ENCODE assay signal across 8 cellular contexts in genomic region chr16:70523013-70523620, GRCh38. TPM values are rescaled to one million over a fixed set of nuclear protein-coding genes. Genes with fewer than 3 reads are reported as not detected.
DNase-seq lines count a peak whose midpoint lies in the region; ATAC-seq and TF ChIP-seq lines count a peak whose summit lies in the region.

Gene COG4, minus strand, starts transcription at chr16:70523554. Its CDS starts 11 bp downstream, at chr16:70523543.

- ATAC-seq in GM21515 (IDR thresholded peaks at IDR 0.05; ENCODE audit: unreplicated experiment), result peak; percentile 66
- peak; percentile 74 for ATAC-seq in foreskin keratinocyte

- peaks cover 32% of the 10 kb centered on the region for H3K4me1 Mint-ChIP-seq in neural progenitor cell

- peaks cover 31% of the 10 kb centered on the region for H3F3A ChIP-seq in neural progenitor cell (ENCODE audit: low read depth)

- TF ChIP-seq CTCF in foreskin keratinocyte (conservative IDR thresholded peaks at IDR 0.05), result no peak
- TF ChIP-seq CTCF in neural progenitor cell (IDR thresholded peaks at IDR 0.05), result no peak

- peak within 1 kb of the TSS; percentile 95 for H3K9ac ChIP-seq in neural progenitor cell

- H3K4me1 ChIP-seq in foreskin keratinocyte, result peaks cover 10% of the 10 kb centered on the region
- peaks cover 29% of the 10 kb centered on the region for H3K4me1 ChIP-seq in neural progenitor cell

- H3K27me3 Mint-ChIP-seq in neural progenitor cell (ENCODE audit: insufficient read depth, low read depth), result peaks cover 2% of the 10 kb centered on the region

- H3K79me2 ChIP-seq in neural progenitor cell (ENCODE audit: low read depth), result peaks cover 66% of the 10 kb centered on the region

- H3K4me3 Mint-ChIP-seq in neural progenitor cell, result peak within 1 kb of the TSS; percentile 96

- H3K9me3 Mint-ChIP-seq in neural progenitor cell, result no peaks in the 10 kb centered on the region

- in situ Hi-C loops in SK-MEL-5 (cut with HindIII; ENCODE audit: low pct_unique_long_range_greater_than_20kb, low sequenced_read_pairs), result no loop called here

- peaks cover 17% of the 10 kb centered on the region for H3K36me3 Mint-ChIP-seq in neural progenitor cell

- no peaks in the 10 kb centered on the region for H3K9me3 ChIP-seq in KOPT-K1 (ENCODE audit: insufficient read depth, low read length, poor library complexity, severe bottlenecking)
- no peaks in the 10 kb centered on the region for H3K9me3 ChIP-seq in neural progenitor cell (ENCODE audit: low read depth)

- peaks cover 35% of the 10 kb centered on the region for H4K20me1 ChIP-seq in neural progenitor cell (ENCODE audit: low read depth)

- H3K36me3 ChIP-seq in KOPT-K1 (ENCODE audit: insufficient read depth, low read length) (peaks cover 33% of the 10 kb centered on the region), neural progenitor cell (peaks cover 17% of the 10 kb centered on the region)

- H3K4me3 ChIP-seq in neural progenitor cell, result peak within 1 kb of the TSS; percentile 87

- peak within 1 kb of the TSS; percentile 100 for H3K27ac Mint-ChIP-seq in neural progenitor cell

- H3K27ac ChIP-seq in KOPT-K1 (ENCODE audit: low read depth, low read length, poor library complexity, severe bottlenecking) (peak within 1 kb of the TSS; percentile 93), foreskin keratinocyte (peak within 1 kb of the TSS; percentile 88), neural progenitor cell (peak within 1 kb of the TSS; percentile 85)

- H3K27me3 ChIP-seq in foreskin keratinocyte, result no peaks in the 10 kb centered on the region
- H3K27me3 ChIP-seq in neural progenitor cell, result no peaks in the 10 kb centered on the region

- DNase-seq in COR-L47 (lab: John Stamatoyannopoulos, UW) (peak; percentile 88), SK-MEL-5 (ENCODE audit: low read depth, low spot score) (peak; percentile 79), foreskin keratinocyte (peak; percentile 49 to 74), neural progenitor cell (ENCODE audit: low spot score) (peak; percentile 94), stromal cell of bone marrow (ENCODE audit: low read depth) (peak; percentile 70)
- peak; percentile 72 to 86 (median 80) for DNase-seq in activated naive CD4-positive, alpha-beta T cell (lab: John Stamatoyannopoulos, UW)

- H2AFZ ChIP-seq in neural progenitor cell (replicated peaks), result peak within 1 kb of the TSS; percentile 99

- H3K4me2 ChIP-seq in neural progenitor cell, result peak within 1 kb of the TSS; percentile 98

RNA-seq across cellular contexts. Expression of gene COG4, which starts in this region (rescaled TPM):
- 41.2 and 46.2 TPM in 2 replicates for total RNA-seq in SK-MEL-5 (2014; rRNA removed; shearing (Covaris generic))
- polyA plus RNA-seq in SK-MEL-5 (2015; cell fraction: cytosol; rRNA removed), result 38.2 and 48.5 TPM in 2 replicates
- 168 and 191 TPM in 2 replicates for polyA plus RNA-seq in SK-MEL-5 (2015; cell fraction: nucleus; rRNA removed)
- total RNA-seq in foreskin keratinocyte (42.7 and 53.0 TPM in 2 replicates), neural progenitor cell (ENCODE audit: low replicate concordance) (62.4 and 79.8 TPM in 2 replicates)
- polyA plus RNA-seq in foreskin keratinocyte, result 31.2 and 39.1 TPM in 2 replicates

Comparison
In these comparisons a context has a peak if more than half of its experiments do, and no peak if none do; other contexts are left out.
1. Peak in every context shown above with its lines: DNase-seq, ATAC-seq, H3K4me3 ChIP-seq and H3K27ac ChIP-seq.